Comparison of ENCODE assay signal across 23 cellular contexts in genomic region chr7:50669890-50670289, GRCh38.
"Had no signal": no experiment of that assay in that cellular context is flagged by ENCODE, and none has a peak within 500 bp of the region (broad histone marks: within the 10 kb centered on the region; RNA-seq: fewer than 3 reads in every experiment).

No MANE protein-coding gene starts in this region.

- H3K9me3 ChIP-seq: prostate gland, right lobe of liver, stomach, thyroid gland had no signal

- H3K27me3 Mint-ChIP-seq: type B pancreatic cell had no signal

- H3K4me3 Mint-ChIP-seq: effector memory CD8-positive, alpha-beta T cell; naive thymus-derived CD4-positive, alpha-beta T cell; nephron; neural progenitor cell; stimulated activated effector memory CD8-positive, alpha-beta T cell treated with anti-CD3 and anti-CD28 coated beads, Interleukin-12 subunit alpha, Interleukin-12 subunit beta, amount 100 ng/mL, for 72 hours; type B pancreatic cell had no signal

- H3K4me3 ChIP-seq: neural progenitor cell, prostate gland, right lobe of liver, stomach, thyroid gland had no signal

- FAIRE-seq: endometrium, frontal cortex, kidney, small intestine had no signal

- H3K4me1 ChIP-seq: neural progenitor cell, prostate gland had no signal

- H3K27me3 ChIP-seq: neural progenitor cell, right lobe of liver, stomach, thyroid gland had no signal

- H2AFZ ChIP-seq: neural progenitor cell had no signal

- H3K9ac ChIP-seq: neural progenitor cell had no signal

- DNase-seq: cerebellar nuclear complex; cortex of kidney; effector memory CD8-positive, alpha-beta T cell; kidney; mammary epithelial cell; midbrain; naive thymus-derived CD4-positive, alpha-beta T cell; nucleus accumbens; right lobe of liver; small intestine; stimulated activated CD4-positive, alpha-beta T cell treated with anti-CD3 and anti-CD28 coated beads, Interleukin-15, amount 100 ng/mL, for 24 hours; stimulated activated CD4-positive, alpha-beta T cell treated with anti-CD3 and anti-CD28 coated beads, Interleukin-2, amount 100 ng/mL, for 48 hours; stimulated activated naive CD4-positive, alpha-beta T cell treated with Interleukin-2 at 50 U/mL for 16 hours; stomach; thyroid gland had no signal

- H3K4me2 ChIP-seq: neural progenitor cell had no signal

- H3K27ac Mint-ChIP-seq: effector memory CD8-positive, alpha-beta T cell; naive thymus-derived CD4-positive, alpha-beta T cell; nephron; neural progenitor cell; stimulated activated effector memory CD8-positive, alpha-beta T cell treated with anti-CD3 and anti-CD28 coated beads, Interleukin-12 subunit alpha, Interleukin-12 subunit beta, amount 100 ng/mL, for 72 hours; type B pancreatic cell had no signal

- ATAC-seq: effector memory CD8-positive, alpha-beta T cell; left lobe of liver; naive thymus-derived CD4-positive, alpha-beta T cell; right lobe of liver; stimulated activated effector memory CD8-positive, alpha-beta T cell treated with anti-CD3 and anti-CD28 coated beads, Interleukin-12 subunit alpha, Interleukin-12 subunit beta, amount 100 ng/mL, for 72 hours had no signal

- H3K27ac ChIP-seq: neural progenitor cell, prostate gland, thyroid gland had no signal

- H3K36me3 ChIP-seq: neural progenitor cell, prostate gland had no signal
